ENCODE assay signal across 22 cellular contexts in the genomic region with DNA sequence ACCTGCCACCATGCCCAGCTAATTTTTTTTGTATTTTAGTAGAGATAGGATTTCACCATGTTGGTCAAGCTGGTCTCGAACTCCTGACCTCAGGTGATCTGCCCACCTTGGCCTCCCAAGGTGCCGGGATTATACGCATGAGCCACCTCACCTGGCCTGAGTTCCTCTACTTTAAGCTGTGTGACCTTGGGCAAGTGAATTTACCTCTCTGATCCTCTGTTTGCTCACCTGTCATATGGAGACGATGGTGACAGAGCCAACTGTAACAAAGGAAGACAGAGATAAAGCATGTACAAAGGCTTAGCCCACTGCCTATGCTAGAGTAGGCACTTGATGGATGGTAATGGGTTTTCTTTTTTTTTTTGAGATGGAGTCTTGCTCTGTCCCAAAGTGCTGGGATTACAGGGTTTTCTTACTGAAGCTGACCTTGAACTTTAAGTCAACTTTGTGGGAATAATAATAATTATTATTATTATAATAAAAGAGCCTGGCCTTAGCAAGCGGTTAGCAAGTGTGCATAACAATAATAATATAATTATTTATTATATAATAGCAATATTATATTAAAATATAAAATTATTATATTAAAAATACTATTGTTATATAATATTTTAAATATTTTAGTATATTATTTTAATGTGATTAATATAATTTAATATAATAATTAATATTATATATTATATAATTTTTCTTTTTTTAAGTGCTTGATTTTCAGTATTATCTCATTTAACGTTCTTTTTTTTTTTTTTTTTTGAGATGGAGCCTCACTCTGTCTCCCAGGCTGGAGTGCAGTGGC. TPM values are rescaled to one million over a fixed set of nuclear protein-coding genes. Genes with fewer than 3 reads are reported as not detected.
"Had no signal": no experiment of that assay in that cellular context is flagged by ENCODE, and none has a peak within 500 bp of the region (broad histone marks: within the 10 kb centered on the region; RNA-seq: fewer than 3 reads in every experiment).

No MANE protein-coding gene starts in this region.

- H3K4me2 ChIP-seq: smooth muscle cell had no signal

- FAIRE-seq: keratinocyte had no signal

- H3K36me3 ChIP-seq: esophagus muscularis mucosa, gastroesophageal sphincter, left ventricle myocardium inferior, lower lobe of right lung, right atrium auricular region, uterus had no signal

- H3K4me3 ChIP-seq: esophagus muscularis mucosa, gastroesophageal sphincter, left ventricle myocardium inferior, lower lobe of right lung, right atrium auricular region, smooth muscle cell, uterus had no signal

- H3K27me3 ChIP-seq: gastroesophageal sphincter, right atrium auricular region, uterus had no signal

- ATAC-seq: gastroesophageal sphincter, left cardiac atrium, lower lobe of right lung, natural killer cell had no signal

- H3K9me3 ChIP-seq: esophagus muscularis mucosa, gastroesophageal sphincter, left ventricle myocardium inferior, lower lobe of right lung, right atrium auricular region, uterus had no signal

- DNase-seq: effector memory CD4-positive, alpha-beta T cell; glutamatergic neuron; immature natural killer cell; left cardiac atrium; left ventricle myocardium inferior; lower lobe of right lung; natural killer cell; stimulated activated CD4-positive, alpha-beta T cell treated with anti-CD3 and anti-CD28 coated beads, Interleukin-2, amount 100 ng/mL, for 48 hours; stimulated activated naive CD4-positive, alpha-beta T cell treated with Interleukin-2 at 50 U/mL for 16 hours; uterus had no signal

- H3K27ac ChIP-seq: epithelial cell of prostate, esophagus muscularis mucosa, gastroesophageal sphincter, left ventricle myocardium inferior, lower lobe of right lung, right atrium auricular region, uterus had no signal

- H3K4me1 ChIP-seq: esophagus muscularis mucosa, gastroesophageal sphincter, left ventricle myocardium inferior, lower lobe of right lung, right atrium auricular region, uterus had no signal

RNA-seq across cellular contexts. Expression of gene ACER1, which starts 1.3 kb away (rescaled TPM):
- total RNA-seq: esophagus muscularis mucosa, fibroblast of villous mesenchyme, gastroesophageal sphincter, left cardiac atrium, left ventricle myocardium inferior, lower lobe of right lung, mesothelial cell of epicardium, myocyte, neural crest cell, osteocyte, posterior vena cava, smooth muscle cell had no signal
- polyA plus RNA-seq: smooth muscle cell had no signal
